1 cellular context compared by ENCODE assay signal in the genomic region with DNA sequence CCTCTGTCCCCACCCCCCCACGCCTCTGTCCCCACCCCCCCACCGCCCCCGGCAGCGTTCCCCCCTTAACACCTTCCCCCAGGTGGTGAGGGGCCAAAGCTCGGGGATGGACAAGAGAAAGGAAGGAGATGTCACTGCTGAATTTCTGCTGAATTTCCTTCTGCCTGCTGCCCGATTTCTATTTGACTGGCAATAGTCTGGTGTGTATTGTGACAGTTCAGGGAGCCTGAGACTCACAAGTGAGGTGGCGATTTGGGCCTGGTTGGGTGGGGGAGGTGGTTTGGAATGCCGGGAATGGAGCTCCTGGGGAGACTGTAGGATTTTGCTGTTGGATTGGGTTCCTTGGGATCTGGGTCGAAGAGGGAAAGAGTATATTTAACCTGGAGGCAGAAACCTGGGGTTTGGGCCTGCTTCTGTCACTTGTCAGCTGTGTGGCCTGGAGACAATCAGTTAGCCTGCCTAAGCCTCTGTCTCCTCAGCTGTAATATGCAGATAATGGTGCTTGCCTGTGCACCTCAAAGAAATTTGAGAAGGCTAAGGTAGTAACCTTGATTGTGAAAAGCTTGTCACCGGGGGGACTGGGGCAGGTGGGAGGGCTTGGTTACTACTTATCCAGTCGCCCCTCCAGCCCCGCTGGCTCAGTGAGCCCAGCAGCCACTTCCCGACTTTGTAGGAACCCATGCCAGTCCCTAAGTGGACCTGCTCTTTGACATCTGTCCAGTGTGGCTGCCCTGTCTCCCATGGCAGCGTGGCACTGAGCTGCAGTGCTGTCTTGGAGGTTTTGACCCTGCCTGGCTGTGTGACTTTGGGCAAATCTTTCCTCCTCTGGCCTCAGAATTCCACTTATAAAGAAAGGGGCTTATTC.
A peak's percentile ranks its signal among the peaks of the same experiment; 100 is the strongest.
TF ChIP-seq lines count a peak whose summit lies in the region.

No MANE protein-coding gene starts in this region.

TF ChIP-seq in K562, 482 proteins besides CTCF, POLR2A, EP300 and RAD21 (continued from another document and continues in another):
- TF ChIP-seq, protein P1, sequence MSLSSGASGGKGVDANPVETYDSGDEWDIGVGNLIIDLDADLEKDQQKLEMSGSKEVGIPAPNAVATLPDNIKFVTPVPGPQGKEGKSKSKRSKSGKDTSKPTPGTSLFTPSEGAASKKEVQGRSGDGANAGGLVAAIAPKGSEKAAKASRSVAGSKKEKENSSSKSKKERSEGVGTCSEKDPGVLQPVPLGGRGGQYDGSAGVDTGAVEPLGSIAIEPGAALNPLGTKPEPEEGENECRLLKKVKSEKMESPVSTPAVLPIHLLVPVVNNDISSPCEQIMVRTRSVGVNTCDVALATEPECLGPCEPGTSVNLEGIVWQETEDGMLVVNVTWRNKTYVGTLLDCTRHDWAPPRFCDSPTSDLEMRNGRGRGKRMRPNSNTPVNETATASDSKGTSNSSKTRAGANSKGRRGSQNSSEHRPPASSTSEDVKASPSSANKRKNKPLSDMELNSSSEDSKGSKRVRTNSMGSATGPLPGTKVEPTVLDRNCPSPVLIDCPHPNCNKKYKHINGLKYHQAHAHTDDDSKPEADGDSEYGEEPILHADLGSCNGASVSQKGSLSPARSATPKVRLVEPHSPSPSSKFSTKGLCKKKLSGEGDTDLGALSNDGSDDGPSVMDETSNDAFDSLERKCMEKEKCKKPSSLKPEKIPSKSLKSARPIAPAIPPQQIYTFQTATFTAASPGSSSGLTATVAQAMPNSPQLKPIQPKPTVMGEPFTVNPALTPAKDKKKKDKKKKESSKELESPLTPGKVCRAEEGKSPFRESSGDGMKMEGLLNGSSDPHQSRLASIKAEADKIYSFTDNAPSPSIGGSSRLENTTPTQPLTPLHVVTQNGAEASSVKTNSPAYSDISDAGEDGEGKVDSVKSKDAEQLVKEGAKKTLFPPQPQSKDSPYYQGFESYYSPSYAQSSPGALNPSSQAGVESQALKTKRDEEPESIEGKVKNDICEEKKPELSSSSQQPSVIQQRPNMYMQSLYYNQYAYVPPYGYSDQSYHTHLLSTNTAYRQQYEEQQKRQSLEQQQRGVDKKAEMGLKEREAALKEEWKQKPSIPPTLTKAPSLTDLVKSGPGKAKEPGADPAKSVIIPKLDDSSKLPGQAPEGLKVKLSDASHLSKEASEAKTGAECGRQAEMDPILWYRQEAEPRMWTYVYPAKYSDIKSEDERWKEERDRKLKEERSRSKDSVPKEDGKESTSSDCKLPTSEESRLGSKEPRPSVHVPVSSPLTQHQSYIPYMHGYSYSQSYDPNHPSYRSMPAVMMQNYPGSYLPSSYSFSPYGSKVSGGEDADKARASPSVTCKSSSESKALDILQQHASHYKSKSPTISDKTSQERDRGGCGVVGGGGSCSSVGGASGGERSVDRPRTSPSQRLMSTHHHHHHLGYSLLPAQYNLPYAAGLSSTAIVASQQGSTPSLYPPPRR (CRISPR knock-in tag; IDR thresholded peaks at IDR 0.05; ENCODE audit: borderline replicate concordance), result no peak
- TF ChIP-seq ZBTB43 (CRISPR knock-in tag; IDR thresholded peaks at IDR 0.05) (no peak), ZNF274 (IDR thresholded peaks at IDR 0.05; ENCODE audit: borderline replicate concordance, low read depth, low read length) (no peak), HOXB6 (CRISPR knock-in tag; IDR thresholded peaks at IDR 0.05; ENCODE audit: borderline replicate concordance) (no peak), PHTF2 (CRISPR knock-in tag; IDR thresholded peaks at IDR 0.05) (no peak), ETS1 (conservative IDR thresholded peaks at IDR 0.05; ENCODE audit: control insufficient read depth, low read depth, low read length) (no peak; the same call in 1 of the 2 replicates), PHF20 (IDR thresholded peaks at IDR 0.05; ENCODE audit: partially characterized antibody) (peak; percentile 20), SMAD4 (CRISPR knock-in tag; conservative IDR thresholded peaks at IDR 0.05) (no peak), POLR2AphosphoS5 (IDR thresholded peaks at IDR 0.05; ENCODE audit: control insufficient read depth, insufficient read depth, low read depth, low read length) (peak; percentile 46; the same call in 1 of the 2 replicates), TEAD1 (CRISPR knock-in tag; IDR thresholded peaks at IDR 0.05) (no peak), MYC (IDR thresholded peaks at IDR 0.05; ENCODE audit: low read depth, low read length) (no peak), MYC (CRISPR knock-in tag; IDR thresholded peaks at IDR 0.05; ENCODE audit: borderline replicate concordance, low read depth) (no peak), GABPB1 (CRISPR knock-in tag; IDR thresholded peaks at IDR 0.05) (no peak; the same call in 1 of the 2 replicates), MEIS2 (IDR thresholded peaks at IDR 0.05; ENCODE audit: partially characterized antibody) (peak; percentile 62), FOSL1 (tag; conservative IDR thresholded peaks at IDR 0.05) (no peak), RHOXF2B (CRISPR knock-in tag; conservative IDR thresholded peaks at IDR 0.05) (no peak), BRF1 (IDR thresholded peaks at IDR 0.05; ENCODE audit: borderline replicate concordance, extremely low read depth, insufficient read length) (no peak), CSDE1 (IDR thresholded peaks at IDR 0.05) (no peak), ARHGAP35 (IDR thresholded peaks at IDR 0.05; ENCODE audit: partially characterized antibody) (no peak), LCOR (CRISPR knock-in tag; IDR thresholded peaks at IDR 0.05) (peak; percentile 44; the same call in 1 of the 2 replicates), ZC3H4 (CRISPR knock-in tag; IDR thresholded peaks at IDR 0.05; ENCODE audit: borderline replicate concordance) (no peak), SNIP1 (IDR thresholded peaks at IDR 0.05; ENCODE audit: low read depth) (no peak), ZEB2 (IDR thresholded peaks at IDR 0.05) (0 out of 2 replicates have a peak, but pooled peaks have one; percentile 45), ZNF518B (CRISPR knock-in tag; IDR thresholded peaks at IDR 0.05) (no peak)
- TF ChIP-seq, protein P2, sequence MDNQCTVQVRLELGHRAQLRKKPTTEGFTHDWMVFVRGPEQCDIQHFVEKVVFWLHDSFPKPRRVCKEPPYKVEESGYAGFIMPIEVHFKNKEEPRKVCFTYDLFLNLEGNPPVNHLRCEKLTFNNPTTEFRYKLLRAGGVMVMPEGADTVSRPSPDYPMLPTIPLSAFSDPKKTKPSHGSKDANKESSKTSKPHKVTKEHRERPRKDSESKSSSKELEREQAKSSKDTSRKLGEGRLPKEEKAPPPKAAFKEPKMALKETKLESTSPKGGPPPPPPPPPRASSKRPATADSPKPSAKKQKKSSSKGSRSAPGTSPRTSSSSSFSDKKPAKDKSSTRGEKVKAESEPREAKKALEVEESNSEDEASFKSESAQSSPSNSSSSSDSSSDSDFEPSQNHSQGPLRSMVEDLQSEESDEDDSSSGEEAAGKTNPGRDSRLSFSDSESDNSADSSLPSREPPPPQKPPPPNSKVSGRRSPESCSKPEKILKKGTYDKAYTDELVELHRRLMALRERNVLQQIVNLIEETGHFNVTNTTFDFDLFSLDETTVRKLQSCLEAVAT (IDR thresholded peaks at IDR 0.05), result peak in 1 of 2 experiments; percentile 42; a peak in 1 of 4 replicates
- TF ChIP-seq, protein P3, sequence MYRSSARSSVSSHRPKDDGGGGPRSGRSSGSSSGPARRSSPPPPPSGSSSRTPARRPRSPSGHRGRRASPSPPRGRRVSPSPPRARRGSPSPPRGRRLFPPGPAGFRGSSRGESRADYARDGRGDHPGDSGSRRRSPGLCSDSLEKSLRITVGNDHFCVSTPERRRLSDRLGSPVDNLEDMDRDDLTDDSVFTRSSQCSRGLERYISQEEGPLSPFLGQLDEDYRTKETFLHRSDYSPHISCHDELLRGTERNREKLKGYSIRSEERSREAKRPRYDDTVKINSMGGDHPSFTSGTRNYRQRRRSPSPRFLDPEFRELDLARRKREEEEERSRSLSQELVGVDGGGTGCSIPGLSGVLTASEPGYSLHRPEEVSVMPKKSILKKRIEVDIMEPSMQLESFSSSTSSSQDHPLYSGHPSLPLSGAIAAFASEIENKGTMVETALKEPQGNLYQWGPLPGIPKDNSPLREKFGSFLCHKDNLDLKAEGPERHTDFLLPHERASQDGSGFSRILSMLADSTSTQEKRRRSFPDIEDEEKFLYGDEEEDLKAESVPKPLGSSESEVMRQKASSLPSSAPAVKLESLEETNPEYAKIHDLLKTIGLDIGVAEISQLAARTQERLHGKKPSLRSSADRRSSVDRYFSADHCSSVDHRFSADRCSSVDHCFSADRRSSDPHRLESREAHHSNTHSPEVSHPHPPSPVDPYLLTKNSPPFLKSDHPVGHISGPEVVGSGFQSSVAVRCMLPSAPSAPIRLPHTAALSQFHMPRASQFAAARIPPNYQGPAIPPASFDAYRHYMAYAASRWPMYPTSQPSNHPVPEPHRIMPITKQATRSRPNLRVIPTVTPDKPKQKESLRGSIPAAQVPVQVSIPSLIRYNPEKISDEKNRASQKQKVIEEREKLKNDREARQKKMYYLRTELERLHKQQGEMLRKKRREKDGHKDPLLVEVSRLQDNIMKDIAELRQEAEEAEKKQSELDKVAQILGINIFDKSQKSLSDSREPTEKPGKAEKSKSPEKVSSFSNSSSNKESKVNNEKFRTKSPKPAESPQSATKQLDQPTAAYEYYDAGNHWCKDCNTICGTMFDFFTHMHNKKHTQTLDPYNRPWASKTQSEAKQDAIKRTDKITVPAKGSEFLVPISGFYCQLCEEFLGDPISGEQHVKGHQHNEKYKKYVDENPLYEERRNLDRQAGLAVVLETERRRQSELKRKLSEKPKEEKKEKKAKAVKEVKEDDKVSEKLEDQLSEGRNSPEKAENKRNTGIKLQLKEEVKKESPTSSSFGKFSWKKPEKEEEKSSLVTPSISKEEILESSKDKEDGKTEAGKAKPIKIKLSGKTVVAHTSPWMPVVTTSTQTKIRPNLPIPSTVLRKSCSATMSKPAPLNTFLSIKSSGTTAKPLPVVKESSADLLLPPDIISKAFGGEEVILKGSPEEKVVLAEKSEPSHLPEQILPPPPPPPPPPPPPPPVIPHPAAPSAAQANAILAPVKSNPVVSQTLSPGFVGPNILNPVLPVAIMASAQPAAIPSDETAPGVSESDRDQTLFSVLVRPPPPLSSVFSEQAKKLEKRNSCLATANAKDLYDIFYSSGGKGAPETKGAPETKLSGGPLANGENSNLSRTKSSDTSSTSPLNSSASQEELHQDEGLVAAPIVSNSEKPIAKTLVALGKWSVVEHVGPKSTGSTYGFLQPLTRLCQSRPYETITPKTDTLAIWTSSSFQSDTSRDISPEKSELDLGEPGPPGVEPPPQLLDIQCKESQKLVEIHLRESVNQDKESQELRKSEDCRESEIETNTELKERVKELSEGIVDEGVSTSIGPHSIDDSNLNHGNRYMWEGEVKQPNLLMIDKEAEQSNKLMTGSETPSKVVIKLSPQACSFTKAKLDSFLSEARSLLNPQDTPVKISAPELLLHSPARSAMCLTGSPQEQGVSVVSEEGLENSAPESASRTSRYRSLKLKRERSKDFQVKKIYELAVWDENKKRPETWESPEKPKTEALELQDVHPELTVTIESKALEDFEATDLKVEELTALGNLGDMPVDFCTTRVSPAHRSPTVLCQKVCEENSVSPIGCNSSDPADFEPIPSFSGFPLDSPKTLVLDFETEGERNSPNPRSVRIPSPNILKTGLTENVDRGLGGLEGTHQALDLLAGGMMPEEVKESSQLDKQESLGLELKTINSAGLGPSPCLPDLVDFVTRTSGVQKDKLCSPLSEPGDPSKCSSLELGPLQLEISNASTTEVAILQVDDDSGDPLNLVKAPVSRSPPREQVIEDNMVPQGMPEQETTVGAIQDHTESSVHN (IDR thresholded peaks at IDR 0.05; ENCODE audit: borderline replicate concordance in 1 of 2, low read depth in 1 of 2), result peak in 1 of 2 experiments; percentile 80; a peak in 1 of 4 replicates
- TF ChIP-seq, protein P4, sequence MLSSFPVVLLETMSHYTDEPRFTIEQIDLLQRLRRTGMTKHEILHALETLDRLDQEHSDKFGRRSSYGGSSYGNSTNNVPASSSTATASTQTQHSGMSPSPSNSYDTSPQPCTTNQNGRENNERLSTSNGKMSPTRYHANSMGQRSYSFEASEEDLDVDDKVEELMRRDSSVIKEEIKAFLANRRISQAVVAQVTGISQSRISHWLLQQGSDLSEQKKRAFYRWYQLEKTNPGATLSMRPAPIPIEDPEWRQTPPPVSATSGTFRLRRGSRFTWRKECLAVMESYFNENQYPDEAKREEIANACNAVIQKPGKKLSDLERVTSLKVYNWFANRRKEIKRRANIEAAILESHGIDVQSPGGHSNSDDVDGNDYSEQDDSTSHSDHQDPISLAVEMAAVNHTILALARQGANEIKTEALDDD (IDR thresholded peaks at IDR 0.05), result peak; percentile 47; the same call in 1 of the 2 replicates
